1 cellular context compared by ENCODE assay signal in genomic region chr5:14574891-14575496, GRCh38.
TF ChIP-seq lines count a peak whose summit lies in the region.

No MANE protein-coding gene starts in this region.

TF ChIP-seq in HepG2, 621 proteins besides CTCF, POLR2A, EP300 and RAD21 (continued from another document):
- TF ChIP-seq, protein P1, sequence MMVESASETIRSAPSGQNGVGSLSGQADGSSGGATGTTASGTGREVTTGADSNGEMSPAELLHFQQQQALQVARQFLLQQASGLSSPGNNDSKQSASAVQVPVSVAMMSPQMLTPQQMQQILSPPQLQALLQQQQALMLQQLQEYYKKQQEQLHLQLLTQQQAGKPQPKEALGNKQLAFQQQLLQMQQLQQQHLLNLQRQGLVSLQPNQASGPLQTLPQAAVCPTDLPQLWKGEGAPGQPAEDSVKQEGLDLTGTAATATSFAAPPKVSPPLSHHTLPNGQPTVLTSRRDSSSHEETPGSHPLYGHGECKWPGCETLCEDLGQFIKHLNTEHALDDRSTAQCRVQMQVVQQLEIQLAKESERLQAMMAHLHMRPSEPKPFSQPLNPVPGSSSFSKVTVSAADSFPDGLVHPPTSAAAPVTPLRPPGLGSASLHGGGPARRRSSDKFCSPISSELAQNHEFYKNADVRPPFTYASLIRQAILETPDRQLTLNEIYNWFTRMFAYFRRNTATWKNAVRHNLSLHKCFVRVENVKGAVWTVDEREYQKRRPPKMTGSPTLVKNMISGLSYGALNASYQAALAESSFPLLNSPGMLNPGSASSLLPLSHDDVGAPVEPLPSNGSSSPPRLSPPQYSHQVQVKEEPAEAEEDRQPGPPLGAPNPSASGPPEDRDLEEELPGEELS (CRISPR knock-in tag; IDR thresholded peaks at IDR 0.05): no peak
- TF ChIP-seq RXRB (CRISPR knock-in tag; IDR thresholded peaks at IDR 0.05; ENCODE audit: borderline replicate concordance) (no peak), RNF2 (conservative IDR thresholded peaks at IDR 0.05; ENCODE audit: low read depth) (no peak), SYNCRIP (IDR thresholded peaks at IDR 0.05; ENCODE audit: insufficient read depth, low read depth, low read length) (no peak), ZNF792 (CRISPR knock-in tag; IDR thresholded peaks at IDR 0.05) (no peak), ETV5 (CRISPR knock-in tag; IDR thresholded peaks at IDR 0.05; ENCODE audit: borderline replicate concordance) (no peak), ZNF274 (CRISPR knock-in tag; IDR thresholded peaks at IDR 0.05) (no peak)
- TF ChIP-seq, protein P2, sequence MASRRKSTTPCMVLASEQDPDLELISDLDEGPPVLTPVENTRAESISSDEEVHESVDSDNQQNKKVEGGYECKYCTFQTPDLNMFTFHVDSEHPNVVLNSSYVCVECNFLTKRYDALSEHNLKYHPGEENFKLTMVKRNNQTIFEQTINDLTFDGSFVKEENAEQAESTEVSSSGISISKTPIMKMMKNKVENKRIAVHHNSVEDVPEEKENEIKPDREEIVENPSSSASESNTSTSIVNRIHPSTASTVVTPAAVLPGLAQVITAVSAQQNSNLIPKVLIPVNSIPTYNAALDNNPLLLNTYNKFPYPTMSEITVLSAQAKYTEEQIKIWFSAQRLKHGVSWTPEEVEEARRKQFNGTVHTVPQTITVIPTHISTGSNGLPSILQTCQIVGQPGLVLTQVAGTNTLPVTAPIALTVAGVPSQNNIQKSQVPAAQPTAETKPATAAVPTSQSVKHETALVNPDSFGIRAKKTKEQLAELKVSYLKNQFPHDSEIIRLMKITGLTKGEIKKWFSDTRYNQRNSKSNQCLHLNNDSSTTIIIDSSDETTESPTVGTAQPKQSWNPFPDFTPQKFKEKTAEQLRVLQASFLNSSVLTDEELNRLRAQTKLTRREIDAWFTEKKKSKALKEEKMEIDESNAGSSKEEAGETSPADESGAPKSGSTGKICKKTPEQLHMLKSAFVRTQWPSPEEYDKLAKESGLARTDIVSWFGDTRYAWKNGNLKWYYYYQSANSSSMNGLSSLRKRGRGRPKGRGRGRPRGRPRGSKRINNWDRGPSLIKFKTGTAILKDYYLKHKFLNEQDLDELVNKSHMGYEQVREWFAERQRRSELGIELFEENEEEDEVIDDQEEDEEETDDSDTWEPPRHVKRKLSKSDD (CRISPR knock-in tag; IDR thresholded peaks at IDR 0.05; ENCODE audit: low read depth): no peak
